In genomic region chr7:92006046-92006445, GRCh38 we compare ENCODE assay signal across 28 cellular contexts.
"Had no signal": no experiment of that assay in that cellular context is flagged by ENCODE, and none has a peak within 500 bp of the region (broad histone marks: within the 10 kb centered on the region; RNA-seq: fewer than 3 reads in every experiment).

No MANE protein-coding gene starts in this region.

- H3K36me3 ChIP-seq: colonic mucosa had no signal

- ATAC-seq: effector memory CD8-positive, alpha-beta T cell; esophagus mucosa; foreskin keratinocyte; gastrocnemius medialis; gastroesophageal sphincter; heart left ventricle; heart right ventricle had no signal

- DNase-seq: colonic mucosa; cortex of kidney; dermis blood vessel endothelial cell; dorsolateral prefrontal cortex; effector CD4-positive, alpha-beta T cell; effector CD8-positive, alpha-beta T cell; effector memory CD4-positive, alpha-beta T cell; effector memory CD8-positive, alpha-beta T cell; endodermal cell; erythroblast; esophagus squamous epithelium; foreskin fibroblast; foreskin keratinocyte; foreskin melanocyte; gastrocnemius medialis; glutamatergic neuron; head of caudate nucleus; heart left ventricle; heart right ventricle had no signal

- H3K27me3 ChIP-seq: colonic mucosa, dorsolateral prefrontal cortex, esophagus muscularis mucosa, esophagus squamous epithelium, foreskin keratinocyte, gastrocnemius medialis, gastroesophageal sphincter, heart left ventricle, heart right ventricle had no signal

- H3K4me3 ChIP-seq: colonic mucosa, coronary artery, dorsolateral prefrontal cortex, esophagus muscularis mucosa, esophagus squamous epithelium, gastrocnemius medialis, gastroesophageal sphincter, heart left ventricle, heart right ventricle had no signal

- H3K27ac ChIP-seq: colonic mucosa, coronary artery, dorsolateral prefrontal cortex, epithelial cell of prostate, esophagus muscularis mucosa, esophagus squamous epithelium, foreskin keratinocyte, gastrocnemius medialis, gastroesophageal sphincter, heart left ventricle, heart right ventricle had no signal

- H3K4me1 ChIP-seq: colonic mucosa, esophagus muscularis mucosa, esophagus squamous epithelium, foreskin keratinocyte, gastrocnemius medialis, gastroesophageal sphincter, heart left ventricle, heart right ventricle had no signal

- H3K9me3 ChIP-seq: colonic mucosa, esophagus muscularis mucosa, esophagus squamous epithelium, gastrocnemius medialis, gastroesophageal sphincter had no signal

- FAIRE-seq: colon, endometrium, endothelial cell of umbilical vein, frontal cortex had no signal
